In the genomic region with DNA sequence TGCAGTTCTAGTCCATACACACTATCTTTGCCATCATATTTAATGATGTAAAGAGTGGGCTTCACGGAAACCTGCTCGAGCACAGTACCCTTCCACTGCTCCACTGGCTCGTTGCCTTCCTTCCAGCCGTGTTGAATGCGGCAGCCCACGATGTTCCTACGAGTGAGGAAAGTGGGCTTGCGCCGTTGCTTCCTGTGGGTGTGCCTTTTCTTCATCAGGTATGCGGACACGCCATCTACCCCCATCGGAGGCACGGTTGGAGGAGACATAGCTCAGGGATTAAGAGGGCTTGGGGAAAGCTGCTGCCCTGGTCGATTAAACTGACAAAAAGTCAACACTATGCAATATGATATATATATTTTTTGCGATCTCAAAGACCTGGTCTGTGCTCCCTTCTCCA, we compare ENCODE assay signal across 8 cellular contexts. TPM values are rescaled to one million over a fixed set of nuclear protein-coding genes. Genes with fewer than 3 reads are reported as not detected.
DNase-seq lines count a peak whose midpoint lies in the region; ATAC-seq, FAIRE-seq and TF ChIP-seq lines count a peak whose summit lies in the region.

No MANE protein-coding gene starts in this region.

- H3K27ac Mint-ChIP-seq in CD8-positive, alpha-beta memory T cell, result peak overlapping the region; percentile 18 to 92 (median 84)

- H3K27me3 Mint-ChIP-seq in CD8-positive, alpha-beta memory T cell, result no peaks in the 10 kb centered on the region

- H3K9ac ChIP-seq in kidney (ENCODE audit: low read length in 2 of 2), result peak overlapping the region; percentile 22 to 62

- DNase-seq in CD8-positive, alpha-beta memory T cell, result peak; percentile 1 to 45 (median 7)
- DNase-seq in Panc1 (ENCODE audit: low read depth, low spot score) (no peak), brain microvascular endothelial cell (no peak), kidney (peak; percentile 59), GM13977 (ENCODE audit: low spot score) (no peak)
- DNase-seq in stimulated activated CD8-positive, alpha-beta memory T cell treated with anti-CD3 and anti-CD28 coated beads, Interleukin-4, amount 100 ng/mL, for 48 hours, result peak; percentile 28

- peak; percentile 35 for ATAC-seq in GM19324 (IDR thresholded peaks at IDR 0.05; ENCODE audit: low FRiP score, unreplicated experiment)
- ATAC-seq in HG03354 (IDR thresholded peaks at IDR 0.05; ENCODE audit: poor library complexity, severe bottlenecking, unreplicated experiment), result peak; percentile 45
- peak; percentile 76 for ATAC-seq in Panc1

- H3K4me3 ChIP-seq in CD8-positive, alpha-beta memory T cell (ENCODE audit: low read length), result peak overlapping the region; percentile 81
- peak overlapping the region; percentile 71 to 72 for H3K4me3 ChIP-seq in Panc1 (ENCODE audit: low read depth in 2 of 2, low read length in 2 of 2)
- H3K4me3 ChIP-seq in brain microvascular endothelial cell (ENCODE audit: low read depth, low read length), result peak overlapping the region; percentile 68
- H3K4me3 ChIP-seq in kidney (ENCODE audit: low read length in 2 of 2), result peak overlapping the region; percentile 77 to 80

- POLR2A ChIA-PET in CD8-positive, alpha-beta memory T cell (lab: Charles Lee), result interaction anchor here (1.0 kb wide), 1 partner anchor 404 kb away, joined by 4 read pairs; a partner anchor contains a TSS
- POLR2A ChIA-PET in Panc1 (lab: Charles Lee), result no interaction called here

- H3K36me3 ChIP-seq in CD8-positive, alpha-beta memory T cell (ENCODE audit: insufficient read depth, low read length), result no peaks in the 10 kb centered on the region
- H3K36me3 ChIP-seq in Panc1 (ENCODE audit: control insufficient read depth, insufficient read depth, low read length) (no peaks in the 10 kb centered on the region), brain microvascular endothelial cell (replicated peaks) (no peaks in the 10 kb centered on the region), kidney (ENCODE audit: control insufficient read depth in 1 of 2, insufficient read depth in 2 of 2, low read length in 2 of 2) (no peaks in the 10 kb centered on the region)

- no peaks in the 10 kb centered on the region for H3K9me3 ChIP-seq in CD8-positive, alpha-beta memory T cell (ENCODE audit: low read length)
- no peaks in the 10 kb centered on the region for H3K9me3 ChIP-seq in Panc1 (ENCODE audit: control insufficient read depth, insufficient read depth, low read depth, low read length)
- no peaks in the 10 kb centered on the region for H3K9me3 ChIP-seq in kidney (ENCODE audit: control insufficient read depth in 1 of 2, low read length in 2 of 2)

- H3K36me3 Mint-ChIP-seq in CD8-positive, alpha-beta memory T cell, result peaks cover 0 to 7% (median 0%) of the 10 kb centered on the region in 3 donors

- no peak for FAIRE-seq in kidney (lab: Jason Lieb, UNC)

- CTCF ChIA-PET in CD8-positive, alpha-beta memory T cell (lab: Charles Lee), result no interaction called here
- CTCF ChIA-PET in Panc1 (lab: Charles Lee), result no interaction called here

- intact Hi-C loops in Panc1 (cut with micrococcal nuclease; ENCODE audit: unreplicated experiment), result no loop called here
- intact Hi-C loops in kidney (cut with DNase I), result no loop called here

- H3K27ac ChIP-seq in CD8-positive, alpha-beta memory T cell (ENCODE audit: low read depth, low read length), result peak overlapping the region; percentile 43
- H3K27ac ChIP-seq in Panc1 (ENCODE audit: low read length) (peak overlapping the region; percentile 88), brain microvascular endothelial cell (peak overlapping the region; percentile 47), kidney (ENCODE audit: low read depth in 2 of 2, low read length in 2 of 2) (peak overlapping the region in 1 of 2 donors; percentile 54)

- H3K4me3 Mint-ChIP-seq in CD8-positive, alpha-beta memory T cell, result peak overlapping the region; percentile 86 to 94 (median 88)

- TF ChIP-seq CTCF in Panc1 (IDR thresholded peaks at IDR 0.05), result no peak
- TF ChIP-seq CTCF in brain microvascular endothelial cell (IDR thresholded peaks at IDR 0.05; ENCODE audit: low read depth, low read length, missing control alignments), result no peak
- TF ChIP-seq CTCF in kidney (IDR thresholded peaks at IDR 0.05; ENCODE audit: borderline replicate concordance, extremely low read depth, insufficient read depth), result no peak
- no peak for TF ChIP-seq CTCF in GM13977 (IDR thresholded peaks at IDR 0.05; ENCODE audit: extremely low read depth, insufficient read depth, missing control alignments)

- no peaks in the 10 kb centered on the region for H3K4me1 ChIP-seq in CD8-positive, alpha-beta memory T cell (ENCODE audit: insufficient read depth, low read length)
- H3K4me1 ChIP-seq in Panc1 (ENCODE audit: control insufficient read depth, insufficient read depth, low read length) (no peaks in the 10 kb centered on the region; the same call in 1 of the 2 replicates), kidney (ENCODE audit: control insufficient read depth in 1 of 2, insufficient read depth in 1 of 2, low read depth in 1 of 2, low read length in 2 of 2) (no peaks in the 10 kb centered on the region)

- in situ Hi-C loops in Panc1 (cut with HindIII; ENCODE audit: low pct_unique_long_range_greater_than_20kb, low sequenced_read_pairs) (no loop called here), brain microvascular endothelial cell (cut with HindIII; ENCODE audit: low pct_ligation_motif_present, low sequenced_read_pairs) (no loop called here), GM13977 (cut with MboI; ENCODE audit: low pct_unique_long_range_greater_than_20kb, low sequenced_read_pairs, unreplicated experiment) (no loop called here)

- BruUV-seq in Panc1 (replicated peaks; lab: Mats Ljungman, UMichigan), result no TSS peak

- H3K27me3 ChIP-seq in CD8-positive, alpha-beta memory T cell (ENCODE audit: insufficient read depth, low read length, poor library complexity, severe bottlenecking), result no peaks in the 10 kb centered on the region
- H3K27me3 ChIP-seq in Panc1 (ENCODE audit: control insufficient read depth, insufficient read depth, low read length) (no peaks in the 10 kb centered on the region), brain microvascular endothelial cell (replicated peaks) (no peaks in the 10 kb centered on the region)

- H3K9me3 Mint-ChIP-seq in CD8-positive, alpha-beta memory T cell, result no peaks in the 10 kb centered on the region

- H3K4me1 Mint-ChIP-seq in CD8-positive, alpha-beta memory T cell, result peaks cover 14 to 30% (median 20%) of the 10 kb centered on the region in 3 donors

RNA-seq across cellular contexts. Expression of a gene that starts 0.6 kb away (rescaled TPM):
- total RNA-seq in CD8-positive, alpha-beta memory T cell, result 1 to 10 TPM; 5.8 to 6.6 TPM
- 1.8 TPM for polyA plus RNA-seq in CD8-positive, alpha-beta memory T cell
- 11.4 TPM for total RNA-seq in Panc1 (2021; ENCODE audit: unreplicated experiment)
- polyA plus RNA-seq in Panc1 (2012; ENCODE audit: insufficient read length), result 4.6 TPM
- 4.2 TPM for total RNA-seq in kidney
- polyA plus RNA-seq in kidney (ENCODE audit: insufficient read depth, low read depth, low replicate concordance), result 0.77 TPM

Comparison
In these comparisons a context has a peak if more than half of its experiments do, and no peak if none do; other contexts are left out.
1. DNase-seq: peak in CD8-positive, alpha-beta memory T cell (5 of 5), kidney (single experiment) and stimulated activated CD8-positive, alpha-beta memory T cell treated with anti-CD3 and anti-CD28 coated beads, Interleukin-4, amount 100 ng/mL, for 48 hours (single experiment); none in Panc1 (single experiment), brain microvascular endothelial cell (single experiment) and GM13977 (single experiment).
2. Peak in every context shown above with its lines, with median percentiles within 50 percentile points of each other: H3K4me3 ChIP-seq and ATAC-seq.